8 cellular contexts compared by ENCODE assay signal in the genomic region with DNA sequence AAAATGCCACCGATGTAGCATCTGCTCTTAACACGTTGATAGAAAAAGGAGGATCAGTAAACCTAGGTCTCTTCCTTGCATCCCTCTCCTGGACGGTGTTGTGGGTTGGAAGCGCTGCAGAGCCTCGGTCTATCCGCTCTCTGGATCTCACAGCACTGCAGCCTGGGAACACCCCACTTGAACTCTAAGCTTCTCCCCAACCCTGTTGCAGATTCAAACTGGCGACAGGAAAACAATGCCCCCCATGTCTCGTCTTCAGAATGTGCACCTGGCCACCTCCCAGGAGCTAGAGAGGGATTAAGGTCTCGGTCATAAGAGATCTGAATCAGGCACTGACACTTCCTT. TPM values are rescaled to one million over a fixed set of nuclear protein-coding genes. Genes with fewer than 3 reads are reported as not detected.
DNase-seq lines count a peak whose midpoint lies in the region; ATAC-seq and TF ChIP-seq lines count a peak whose summit lies in the region.

No MANE protein-coding gene starts in this region.

- no peaks in the 10 kb centered on the region for H3K27me3 Mint-ChIP-seq in activated T-helper 17 cell treated with anti-CD3 and anti-CD28 coated beads, Interleukin-2, amount 50 U/mL, for 72 hours

- peaks cover 5 to 19% (median 14%) of the 10 kb centered on the region in 6 donors for H3K4me1 ChIP-seq in spleen

- peak overlapping the region; percentile 99 for H3K27ac Mint-ChIP-seq in activated T-helper 17 cell treated with anti-CD3 and anti-CD28 coated beads, Interleukin-2, amount 50 U/mL, for 72 hours

- no peak for ATAC-seq in activated T-helper 17 cell treated with anti-CD3 and anti-CD28 coated beads, Interleukin-2, amount 50 U/mL, for 72 hours (replicated peaks)
- no peak for ATAC-seq in GM19467 (IDR thresholded peaks at IDR 0.05; ENCODE audit: unreplicated experiment)

- no peaks in the 10 kb centered on the region for H3K36me3 ChIP-seq in KOPT-K1 (ENCODE audit: insufficient read depth, low read length)
- H3K36me3 ChIP-seq in spleen, result no peaks in the 10 kb centered on the region

- H3K36me3 Mint-ChIP-seq in activated T-helper 17 cell treated with anti-CD3 and anti-CD28 coated beads, Interleukin-2, amount 50 U/mL, for 72 hours (ENCODE audit: low read depth), result peaks cover 8% of the 10 kb centered on the region

- intact Hi-C loops in spleen (cut with DNase I; ENCODE audit: low total_unique reads), result no loop called here

- H3K27me3 ChIP-seq in spleen (replicated peaks in 1 of 7), result no peaks in the 10 kb centered on the region

- no peak for TF ChIP-seq POLR2A in spleen (IDR thresholded peaks at IDR 0.05)

- peaks cover 5% of the 10 kb centered on the region for H3K9me3 Mint-ChIP-seq in activated T-helper 17 cell treated with anti-CD3 and anti-CD28 coated beads, Interleukin-2, amount 50 U/mL, for 72 hours

- H3K9me3 ChIP-seq in KOPT-K1 (ENCODE audit: insufficient read depth, low read length, poor library complexity, severe bottlenecking) (no peaks in the 10 kb centered on the region), iPS-18c (ENCODE audit: control insufficient read depth, insufficient read depth, low read length) (no peaks in the 10 kb centered on the region), spleen (no peaks in the 10 kb centered on the region)

- 0 to 2% (median 1%) methylated on average over 9 of the region's 9 CpGs for WGBS in spleen, 5 donors

- no peak for TF ChIP-seq CTCF in spleen (IDR thresholded peaks at IDR 0.05 in 8 of 11, conservative IDR thresholded peaks at IDR 0.05 in 3 of 11)

- peaks cover 9% of the 10 kb centered on the region for H3K4me1 Mint-ChIP-seq in activated T-helper 17 cell treated with anti-CD3 and anti-CD28 coated beads, Interleukin-2, amount 50 U/mL, for 72 hours

- H3K4me3 Mint-ChIP-seq in activated T-helper 17 cell treated with anti-CD3 and anti-CD28 coated beads, Interleukin-2, amount 50 U/mL, for 72 hours, result peak overlapping the region; percentile 99

- DNase-seq in NCI-H2171 treated with DMSO at 0.1 percent for 48 hours (lab: John Stamatoyannopoulos, UW) (peak; percentile 47), NCI-H2171 (lab: John Stamatoyannopoulos, UW) (no peak), spleen (no peak), GF-D8 (lab: John Stamatoyannopoulos, UW) (no peak)

- peak overlapping the region; percentile 64 for H3K27ac ChIP-seq in KOPT-K1 (ENCODE audit: low read depth, low read length, poor library complexity, severe bottlenecking)
- peak overlapping the region; percentile 75 to 94 (median 89) for H3K27ac ChIP-seq in spleen

- peak overlapping the region; percentile 67 for H3K4me3 ChIP-seq in iPS-18c (ENCODE audit: insufficient read depth, low read depth, low read length)
- H3K4me3 ChIP-seq in spleen, result peak overlapping the region; percentile 62 to 90 (median 75)

RNA-seq across cellular contexts. Expression of gene TMEM218, which starts 0.5 kb away (rescaled TPM):
- total RNA-seq in activated T-helper 17 cell treated with anti-CD3 and anti-CD28 coated beads, Interleukin-2, amount 50 U/mL, for 72 hours, result 10 to 100 TPM; 11.3 to 14.2 TPM
- 10 to 100 TPM; 12.0 to 23.1 (median 17.9) TPM for total RNA-seq in spleen
- polyA plus RNA-seq in spleen, result 10 to 100 TPM; 28.0 to 34.7 (median 30.1) TPM

RNA-seq across cellular contexts. Expression of gene SLC37A2, which starts 47.9 kb away (rescaled TPM):
- 1 to 10 TPM; 1.6 to 2.6 TPM for total RNA-seq in activated T-helper 17 cell treated with anti-CD3 and anti-CD28 coated beads, Interleukin-2, amount 50 U/mL, for 72 hours
- 10 to 100 TPM; 37.1 to 85.7 (median 59.0) TPM for total RNA-seq in spleen
- 10 to 100 TPM in 1 of 3 donors, 1 to 10 TPM in 2; 3.5 to 19.2 (median 6.6) TPM for polyA plus RNA-seq in spleen

RNA-seq across cellular contexts. Expression of gene PKNOX2, which starts 53.6 kb away (rescaled TPM):
- total RNA-seq in activated T-helper 17 cell treated with anti-CD3 and anti-CD28 coated beads, Interleukin-2, amount 50 U/mL, for 72 hours, result not detected
- 1 to 10 TPM; 2.7 to 8.9 (median 4.7) TPM for total RNA-seq in spleen
- 1 to 10 TPM in 1 of 3 donors, under 1 TPM in 2; 0.80 to 1.6 (median 0.80) TPM for polyA plus RNA-seq in spleen

Comparison
In these comparisons a context has a peak if more than half of its experiments do, and no peak if none do; other contexts are left out.
1. RNA of gene SLC37A2, which starts 47.9 kb away (total RNA-seq): 37.1 to 85.7 TPM in spleen; 1.6 to 2.6 TPM in activated T-helper 17 cell treated with anti-CD3 and anti-CD28 coated beads, Interleukin-2, amount 50 U/mL, for 72 hours; every median in the first group is over 10 times any median in the second.